Comparison of ENCODE assay signal across 6 cellular contexts in the genomic region with DNA sequence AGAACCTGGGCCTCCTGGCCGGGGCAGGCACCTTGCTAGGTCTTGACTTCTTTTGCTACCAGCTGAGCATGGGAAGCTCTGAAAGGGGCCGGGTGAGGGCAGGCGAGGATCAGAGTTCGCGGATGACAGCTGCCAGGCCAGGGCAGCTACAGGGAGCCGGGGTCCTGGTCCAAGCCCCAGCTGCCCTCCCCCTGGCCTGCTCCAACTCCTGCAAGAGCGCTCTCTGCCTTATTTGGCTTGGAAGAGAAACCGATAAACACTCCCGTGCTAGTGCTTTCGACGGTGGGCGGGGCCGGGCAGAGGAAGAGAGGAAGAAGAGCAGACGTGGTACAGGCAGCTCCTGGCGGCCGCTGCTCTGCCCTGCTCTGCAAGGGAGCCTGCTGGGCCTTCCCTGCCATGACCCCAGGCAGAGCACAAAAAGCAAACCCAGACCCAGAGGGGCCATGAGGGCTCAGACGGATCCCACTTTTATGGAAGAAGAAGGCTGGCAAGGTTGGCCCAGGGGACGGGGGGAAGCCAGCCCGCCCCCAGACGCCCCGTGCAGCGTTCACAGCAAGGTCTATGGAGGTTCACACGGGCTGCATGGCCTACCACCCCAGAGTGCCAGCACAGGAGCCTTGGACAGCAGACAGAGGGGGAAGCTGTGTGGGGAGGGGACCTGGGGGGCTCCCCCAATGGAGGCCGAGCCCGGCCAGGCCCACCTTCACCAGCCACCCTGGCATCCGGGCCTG. TPM values are rescaled to one million over a fixed set of nuclear protein-coding genes. Genes with fewer than 3 reads are reported as not detected.
DNase-seq lines count a peak whose midpoint lies in the region; ATAC-seq and TF ChIP-seq lines count a peak whose summit lies in the region.

No MANE protein-coding gene starts in this region.

- H3K9me3 Mint-ChIP-seq in activated naive CD8-positive, alpha-beta T cell treated with anti-CD3 and anti-CD28 coated beads, Interleukin-2, amount 10 ng/mL, durations not matched to agents 7 days and 5 days, result no peaks in the 10 kb centered on the region
- no peaks in the 10 kb centered on the region for H3K9me3 Mint-ChIP-seq in activated naive CD8-positive, alpha-beta T cell treated with anti-CD3 and anti-CD28 coated beads for 36 hours

- H3K9me3 ChIP-seq in upper lobe of right lung, result no peaks in the 10 kb centered on the region

- no peak overlapping the region for H3K4me3 ChIP-seq in fibroblast of villous mesenchyme (ENCODE audit: low read depth, low read length)
- H3K4me3 ChIP-seq in upper lobe of right lung, result no peak overlapping the region

- peak; percentile 20 for ATAC-seq in activated naive CD8-positive, alpha-beta T cell treated with anti-CD3 and anti-CD28 coated beads, Interleukin-2, amount 10 ng/mL, durations not matched to agents 7 days and 5 days (ENCODE audit: low read depth)
- ATAC-seq in upper lobe of right lung (peak; percentile 43), GM21576 (IDR thresholded peaks at IDR 0.05; ENCODE audit: unreplicated experiment) (no peak)

- peaks cover 11% of the 10 kb centered on the region for H3K4me1 Mint-ChIP-seq in activated naive CD8-positive, alpha-beta T cell treated with anti-CD3 and anti-CD28 coated beads, Interleukin-2, amount 10 ng/mL, durations not matched to agents 7 days and 5 days
- H3K4me1 Mint-ChIP-seq in activated naive CD8-positive, alpha-beta T cell treated with anti-CD3 and anti-CD28 coated beads for 36 hours, result no peaks in the 10 kb centered on the region

- intact Hi-C loops in upper lobe of right lung (cut with DNase I), result no loop called here

- no peaks in the 10 kb centered on the region for H3K36me3 Mint-ChIP-seq in activated naive CD8-positive, alpha-beta T cell treated with anti-CD3 and anti-CD28 coated beads, Interleukin-2, amount 10 ng/mL, durations not matched to agents 7 days and 5 days
- H3K36me3 Mint-ChIP-seq in activated naive CD8-positive, alpha-beta T cell treated with anti-CD3 and anti-CD28 coated beads for 36 hours, result peaks cover 4% of the 10 kb centered on the region

- H3K27ac ChIP-seq in upper lobe of right lung, result peak overlapping the region; percentile 47

- no peak for DNase-seq in activated naive CD8-positive, alpha-beta T cell treated with anti-CD3 and anti-CD28 coated beads, Interleukin-2, amount 10 ng/mL, durations not matched to agents 7 days and 5 days
- DNase-seq in activated naive CD8-positive, alpha-beta T cell treated with anti-CD3 and anti-CD28 coated beads for 36 hours, result no peak
- DNase-seq in fibroblast of villous mesenchyme (ENCODE audit: low read depth) (peak; percentile 86), upper lobe of right lung (peak; percentile 84), OCI-M1 (lab: John Stamatoyannopoulos, UW) (no peak)

- H3K36me3 ChIP-seq in upper lobe of right lung, result no peaks in the 10 kb centered on the region

- TF ChIP-seq CTCF in fibroblast of villous mesenchyme (IDR thresholded peaks at IDR 0.05; ENCODE audit: insufficient read depth, low read depth, low read length), result peak; percentile 27
- peak; percentile 5 for TF ChIP-seq CTCF in upper lobe of right lung (IDR thresholded peaks at IDR 0.05)

- H3K4me1 ChIP-seq in upper lobe of right lung, result peaks cover 57% of the 10 kb centered on the region

- no peak overlapping the region for H3K4me3 Mint-ChIP-seq in activated naive CD8-positive, alpha-beta T cell treated with anti-CD3 and anti-CD28 coated beads, Interleukin-2, amount 10 ng/mL, durations not matched to agents 7 days and 5 days
- no peak overlapping the region for H3K4me3 Mint-ChIP-seq in activated naive CD8-positive, alpha-beta T cell treated with anti-CD3 and anti-CD28 coated beads for 36 hours

- peak overlapping the region; percentile 40 for H3K27ac Mint-ChIP-seq in activated naive CD8-positive, alpha-beta T cell treated with anti-CD3 and anti-CD28 coated beads, Interleukin-2, amount 10 ng/mL, durations not matched to agents 7 days and 5 days
- H3K27ac Mint-ChIP-seq in activated naive CD8-positive, alpha-beta T cell treated with anti-CD3 and anti-CD28 coated beads for 36 hours, result no peak overlapping the region

- no peaks in the 10 kb centered on the region for H3K27me3 Mint-ChIP-seq in activated naive CD8-positive, alpha-beta T cell treated with anti-CD3 and anti-CD28 coated beads, Interleukin-2, amount 10 ng/mL, durations not matched to agents 7 days and 5 days
- H3K27me3 Mint-ChIP-seq in activated naive CD8-positive, alpha-beta T cell treated with anti-CD3 and anti-CD28 coated beads for 36 hours, result no peaks in the 10 kb centered on the region

- POLR2A ChIA-PET in activated naive CD8-positive, alpha-beta T cell treated with anti-CD3 and anti-CD28 coated beads, Interleukin-2, amount 10 ng/mL, durations not matched to agents 7 days and 5 days (lab: Charles Lee), result interaction anchor here (1.0 to 1.1 kb wide), 2 partner anchors 11 to 22 kb away, joined by 3 read pairs; no protein-coding TSS in a partner anchor

- no peaks in the 10 kb centered on the region for H3K27me3 ChIP-seq in upper lobe of right lung

RNA-seq across cellular contexts. Expression of gene PIEZO1, which starts 25.6 kb away (rescaled TPM):
- 100 to 1,000 TPM; 206 to 220 TPM for total RNA-seq in activated naive CD8-positive, alpha-beta T cell treated with anti-CD3 and anti-CD28 coated beads, Interleukin-2, amount 10 ng/mL, durations not matched to agents 7 days and 5 days
- total RNA-seq in activated naive CD8-positive, alpha-beta T cell treated with anti-CD3 and anti-CD28 coated beads for 36 hours, result 10 to 100 TPM; 86.7 to 87.0 TPM
- total RNA-seq in fibroblast of villous mesenchyme (196 and 197 TPM in 2 replicates), upper lobe of right lung (196 TPM)

RNA-seq across cellular contexts. Expression of gene CDT1, which starts 44.2 kb away (rescaled TPM):
- total RNA-seq in activated naive CD8-positive, alpha-beta T cell treated with anti-CD3 and anti-CD28 coated beads, Interleukin-2, amount 10 ng/mL, durations not matched to agents 7 days and 5 days, result 100 to 1,000 TPM; 135 to 140 TPM
- total RNA-seq in activated naive CD8-positive, alpha-beta T cell treated with anti-CD3 and anti-CD28 coated beads for 36 hours, result 100 to 1,000 TPM; 156 to 158 TPM
- 7.8 and 12.6 TPM in 2 replicates for total RNA-seq in fibroblast of villous mesenchyme
- total RNA-seq in upper lobe of right lung, result 1.0 TPM

RNA-seq across cellular contexts. Expression of gene APRT, which starts 52.3 kb away (rescaled TPM):
- 100 to 1,000 TPM; 124 to 139 TPM for total RNA-seq in activated naive CD8-positive, alpha-beta T cell treated with anti-CD3 and anti-CD28 coated beads, Interleukin-2, amount 10 ng/mL, durations not matched to agents 7 days and 5 days
- total RNA-seq in activated naive CD8-positive, alpha-beta T cell treated with anti-CD3 and anti-CD28 coated beads for 36 hours, result 100 to 1,000 TPM; 241 to 272 TPM
- total RNA-seq in fibroblast of villous mesenchyme, result 39.7 and 46.1 TPM in 2 replicates
- 85.2 TPM for total RNA-seq in upper lobe of right lung

RNA-seq across cellular contexts. Expression of gene CTU2, which starts 53.1 kb away (rescaled TPM):
- total RNA-seq in activated naive CD8-positive, alpha-beta T cell treated with anti-CD3 and anti-CD28 coated beads, Interleukin-2, amount 10 ng/mL, durations not matched to agents 7 days and 5 days, result 10 to 100 TPM; 22.8 to 25.7 TPM
- total RNA-seq in activated naive CD8-positive, alpha-beta T cell treated with anti-CD3 and anti-CD28 coated beads for 36 hours, result 10 to 100 TPM; 59.7 to 62.7 TPM
- total RNA-seq in fibroblast of villous mesenchyme, result 19.4 and 25.1 TPM in 2 replicates
- 21.3 TPM for total RNA-seq in upper lobe of right lung

RNA-seq across cellular contexts. Expression of gene RNF166, which starts 53.2 kb away (rescaled TPM):
- 100 to 1,000 TPM; 227 to 229 TPM for total RNA-seq in activated naive CD8-positive, alpha-beta T cell treated with anti-CD3 and anti-CD28 coated beads, Interleukin-2, amount 10 ng/mL, durations not matched to agents 7 days and 5 days
- total RNA-seq in activated naive CD8-positive, alpha-beta T cell treated with anti-CD3 and anti-CD28 coated beads for 36 hours, result 10 to 100 TPM; 58.7 to 59.0 TPM
- 13.0 and 19.0 TPM in 2 replicates for total RNA-seq in fibroblast of villous mesenchyme
- total RNA-seq in upper lobe of right lung, result 50.6 TPM

Comparison
In these comparisons a context has a peak if more than half of its experiments do, and no peak if none do; other contexts are left out.
1. DNase-seq: peak in fibroblast of villous mesenchyme (single experiment) and upper lobe of right lung (single experiment); none in activated naive CD8-positive, alpha-beta T cell treated with anti-CD3 and anti-CD28 coated beads, Interleukin-2, amount 10 ng/mL, durations not matched to agents 7 days and 5 days (single experiment), activated naive CD8-positive, alpha-beta T cell treated with anti-CD3 and anti-CD28 coated beads for 36 hours (single experiment) and OCI-M1 (single experiment).